Comparison of ENCODE assay signal across 8 cellular contexts in genomic region chr9:5582835-5583195, GRCh38. TPM values are rescaled to one million over a fixed set of nuclear protein-coding genes. Genes with fewer than 3 reads are reported as not detected.
DNase-seq lines count a peak whose midpoint lies in the region; ATAC-seq, FAIRE-seq and TF ChIP-seq lines count a peak whose summit lies in the region.

No MANE protein-coding gene starts in this region.

- no peaks in the 10 kb centered on the region for H3K79me2 ChIP-seq in MM.1S (ENCODE audit: low read length)

- TF ChIP-seq CTCF in fibroblast of villous mesenchyme (IDR thresholded peaks at IDR 0.05; ENCODE audit: insufficient read depth, low read depth, low read length) (no peak), MM.1S (IDR thresholded peaks at IDR 0.05; ENCODE audit: low read length) (no peak), D721Med (IDR thresholded peaks at IDR 0.05; ENCODE audit: insufficient read depth, missing control alignments) (no peak)

- CTCF ChIA-PET in activated CD4-positive, alpha-beta T cell treated with anti-CD3 and anti-CD28 coated beads for 36 hours (lab: Charles Lee) = interaction anchor here (0.6 to 1.7 kb wide), 15 partner anchors 12 to 823 kb away, joined by 3 to 7 read pairs (median 3); partner anchors contain the start of genes CD274, PDCD1LG2 and PLGRKT

- H3K9me3 ChIP-seq in MM.1S (replicated peaks; ENCODE audit: insufficient read depth, low read length) = no peaks in the 10 kb centered on the region

- POLR2A ChIA-PET in activated CD4-positive, alpha-beta T cell treated with anti-CD3 and anti-CD28 coated beads for 36 hours (lab: Charles Lee) = interaction anchor here (1.0 to 1.4 kb wide), 4 partner anchors 123 to 598 kb away, joined by 3 to 6 read pairs (median 3); partner anchors contain the start of genes CD274, JAK2 and PLGRKT

- intact Hi-C loops in activated CD4-positive, alpha-beta T cell treated with anti-CD3 and anti-CD28 coated beads for 36 hours (cut with DNase I, micrococcal nuclease) = loop anchor here in 1 of 2 experiments (1.0 kb wide), 1 partner anchor 146 kb away; the partner anchor contains the start of gene PLGRKT

- no peak overlapping the region for H3K4me2 ChIP-seq in MM.1S (ENCODE audit: low read depth, low read length)

- H3K36me3 ChIP-seq in MM.1S (replicated peaks; ENCODE audit: insufficient read depth, low read length) = no peaks in the 10 kb centered on the region

- H3K4me3 Mint-ChIP-seq in activated CD4-positive, alpha-beta T cell treated with anti-CD3 and anti-CD28 coated beads for 36 hours = no peak overlapping the region
- H3K4me3 Mint-ChIP-seq in T-helper 2 cell treated with Interferon-gamma antibody and Interleukin-4, amounts not matched to agents 5 μg/mL and 100 μg/mL, for 36 hours = peak overlapping the region; percentile 25
- H3K4me3 Mint-ChIP-seq in stimulated activated naive CD8-positive, alpha-beta T cell treated with anti-CD3 and anti-CD28 coated beads, Interleukin-15, Interleukin-2, amounts not matched to agents 100 ng/mL and 50 ng/mL, for 24 hours = peak overlapping the region; percentile 55

- peaks cover 74% of the 10 kb centered on the region for H3K4me1 Mint-ChIP-seq in activated CD4-positive, alpha-beta T cell treated with anti-CD3 and anti-CD28 coated beads for 36 hours
- H3K4me1 Mint-ChIP-seq in T-helper 2 cell treated with Interferon-gamma antibody and Interleukin-4, amounts not matched to agents 5 μg/mL and 100 μg/mL, for 36 hours (ENCODE audit: low read depth) = peaks cover 59% of the 10 kb centered on the region
- H3K4me1 Mint-ChIP-seq in stimulated activated naive CD8-positive, alpha-beta T cell treated with anti-CD3 and anti-CD28 coated beads, Interleukin-15, Interleukin-2, amounts not matched to agents 100 ng/mL and 50 ng/mL, for 24 hours (ENCODE audit: low read depth) = peaks cover 79% of the 10 kb centered on the region

- H3K27me3 ChIP-seq in MM.1S (replicated peaks; ENCODE audit: insufficient read depth, low read length) = no peaks in the 10 kb centered on the region

- peak overlapping the region; percentile 85 for H3K27ac Mint-ChIP-seq in activated CD4-positive, alpha-beta T cell treated with anti-CD3 and anti-CD28 coated beads for 36 hours
- peak overlapping the region; percentile 87 for H3K27ac Mint-ChIP-seq in T-helper 2 cell treated with Interferon-gamma antibody and Interleukin-4, amounts not matched to agents 5 μg/mL and 100 μg/mL, for 36 hours
- H3K27ac Mint-ChIP-seq in stimulated activated naive CD8-positive, alpha-beta T cell treated with anti-CD3 and anti-CD28 coated beads, Interleukin-15, Interleukin-2, amounts not matched to agents 100 ng/mL and 50 ng/mL, for 24 hours = peak overlapping the region; percentile 90

- DNase-seq in activated CD4-positive, alpha-beta T cell treated with anti-CD3 and anti-CD28 coated beads for 36 hours = peak; percentile 69
- DNase-seq in activated CD4-positive, alpha-beta T cell treated with anti-CD3 and anti-CD28 coated beads for 1 hour = no peak
- DNase-seq in T-helper 2 cell treated with Interferon-gamma antibody and Interleukin-4, amounts not matched to agents 5 μg/mL and 100 μg/mL, for 36 hours (ENCODE audit: low spot score) = peak; percentile 32
- DNase-seq in fibroblast of villous mesenchyme (ENCODE audit: low read depth) (peak; percentile 77), MM.1S (no peak), D721Med (ENCODE audit: insufficient read length, low spot score) (no peak)

- no peak overlapping the region for H3K27ac ChIP-seq in MM.1S (ENCODE audit: low read length)

- FAIRE-seq in D721Med (lab: Jason Lieb, UNC) = no peak

- H4K20me1 ChIP-seq in MM.1S (ENCODE audit: insufficient read depth, low read length) = no peaks in the 10 kb centered on the region

- no peaks in the 10 kb centered on the region for H3K9me2 ChIP-seq in MM.1S (replicated peaks; ENCODE audit: insufficient read depth, low read length)

- peak; percentile 42 for ATAC-seq in activated CD4-positive, alpha-beta T cell treated with anti-CD3 and anti-CD28 coated beads for 36 hours
- peak; percentile 37 for ATAC-seq in HG02884 (IDR thresholded peaks at IDR 0.05; ENCODE audit: unreplicated experiment)

- H3K4me1 ChIP-seq in MM.1S (ENCODE audit: low read length) = peaks cover 9% of the 10 kb centered on the region; the same call in 1 of the 2 replicates

- H2AFZ ChIP-seq in MM.1S (ENCODE audit: low read length) = no peak overlapping the region

- no peak overlapping the region for H3K4me3 ChIP-seq in fibroblast of villous mesenchyme (ENCODE audit: low read depth, low read length)
- no peak overlapping the region for H3K4me3 ChIP-seq in MM.1S (ENCODE audit: low read length)

- no peak overlapping the region for H3K9ac ChIP-seq in MM.1S (ENCODE audit: low read length)

- H3F3A ChIP-seq in MM.1S (ENCODE audit: insufficient read depth, low read length) = no peaks in the 10 kb centered on the region; the same call in 1 of the 2 replicates

- H3K9me3 Mint-ChIP-seq in activated CD4-positive, alpha-beta T cell treated with anti-CD3 and anti-CD28 coated beads for 36 hours (ENCODE audit: low read depth) = peaks cover 4% of the 10 kb centered on the region
- H3K9me3 Mint-ChIP-seq in T-helper 2 cell treated with Interferon-gamma antibody and Interleukin-4, amounts not matched to agents 5 μg/mL and 100 μg/mL, for 36 hours = peaks cover 5% of the 10 kb centered on the region
- H3K9me3 Mint-ChIP-seq in stimulated activated naive CD8-positive, alpha-beta T cell treated with anti-CD3 and anti-CD28 coated beads, Interleukin-15, Interleukin-2, amounts not matched to agents 100 ng/mL and 50 ng/mL, for 24 hours = no peaks in the 10 kb centered on the region

- no peaks in the 10 kb centered on the region for H3K27me3 Mint-ChIP-seq in activated CD4-positive, alpha-beta T cell treated with anti-CD3 and anti-CD28 coated beads for 36 hours
- H3K27me3 Mint-ChIP-seq in T-helper 2 cell treated with Interferon-gamma antibody and Interleukin-4, amounts not matched to agents 5 μg/mL and 100 μg/mL, for 36 hours (ENCODE audit: low read depth) = no peaks in the 10 kb centered on the region
- no peaks in the 10 kb centered on the region for H3K27me3 Mint-ChIP-seq in stimulated activated naive CD8-positive, alpha-beta T cell treated with anti-CD3 and anti-CD28 coated beads, Interleukin-15, Interleukin-2, amounts not matched to agents 100 ng/mL and 50 ng/mL, for 24 hours

- peaks cover 5% of the 10 kb centered on the region for H3K36me3 Mint-ChIP-seq in activated CD4-positive, alpha-beta T cell treated with anti-CD3 and anti-CD28 coated beads for 36 hours (ENCODE audit: low read depth)
- H3K36me3 Mint-ChIP-seq in T-helper 2 cell treated with Interferon-gamma antibody and Interleukin-4, amounts not matched to agents 5 μg/mL and 100 μg/mL, for 36 hours (ENCODE audit: low read depth) = peaks cover 14% of the 10 kb centered on the region
- no peaks in the 10 kb centered on the region for H3K36me3 Mint-ChIP-seq in stimulated activated naive CD8-positive, alpha-beta T cell treated with anti-CD3 and anti-CD28 coated beads, Interleukin-15, Interleukin-2, amounts not matched to agents 100 ng/mL and 50 ng/mL, for 24 hours (ENCODE audit: low read depth)

RNA-seq across cellular contexts. Expression of gene RIC1, which starts 46.1 kb away (rescaled TPM):
- 10 to 100 TPM; 13.6 to 17.1 TPM for total RNA-seq in activated CD4-positive, alpha-beta T cell treated with anti-CD3 and anti-CD28 coated beads for 36 hours
- 57.3 and 71.2 TPM in 2 replicates for total RNA-seq in fibroblast of villous mesenchyme

Comparison
In these comparisons a context has a peak if more than half of its experiments do, and no peak if none do; other contexts are left out.
1. DNase-seq: peak in activated CD4-positive, alpha-beta T cell treated with anti-CD3 and anti-CD28 coated beads for 36 hours (single experiment), T-helper 2 cell treated with Interferon-gamma antibody and Interleukin-4, amounts not matched to agents 5 μg/mL and 100 μg/mL, for 36 hours (single experiment) and fibroblast of villous mesenchyme (single experiment); none in activated CD4-positive, alpha-beta T cell treated with anti-CD3 and anti-CD28 coated beads for 1 hour (single experiment), MM.1S (single experiment) and D721Med (single experiment).
2. Peak in every context shown above with its lines, with median percentiles within 50 percentile points of each other: H3K27ac Mint-ChIP-seq.